In genomic region chr11:81644239-81644840, GRCh38 we compare ENCODE assay signal across 1 cellular context.
TF ChIP-seq lines count a peak whose summit lies in the region.

No MANE protein-coding gene starts in this region.

TF ChIP-seq in SK-N-SH treated with all-trans-retinoic acid at 6 μM for 48 hours, 23 proteins besides CTCF, POLR2A, EP300 and RAD21 (continued from another document):
- no peak for TF ChIP-seq CREB5 (CRISPR knock-in tag; IDR thresholded peaks at IDR 0.05; ENCODE audit: low read depth)
- no peak for TF ChIP-seq ESRRG (CRISPR knock-in tag; IDR thresholded peaks at IDR 0.05)
- TF ChIP-seq ZNF8 (CRISPR knock-in tag; IDR thresholded peaks at IDR 0.05) = no peak
